ENCODE assay signal across 16 cellular contexts in genomic region chr15:93452537-93453211, GRCh38.
"Had no signal": no experiment of that assay in that cellular context is flagged by ENCODE, and none has a peak within 500 bp of the region (broad histone marks: within the 10 kb centered on the region; RNA-seq: fewer than 3 reads in every experiment).

No MANE protein-coding gene starts in this region.

- H3K79me2 ChIP-seq: parathyroid adenoma had no signal

- H3K4me3 ChIP-seq: heart right ventricle had no signal

- H3K9ac ChIP-seq: parathyroid adenoma had no signal

- H3K36me3 ChIP-seq: heart right ventricle had no signal

- H3K27me3 ChIP-seq: heart right ventricle had no signal

- H3K27ac ChIP-seq: parathyroid adenoma, VCaP had no signal

- H2AFZ ChIP-seq: parathyroid adenoma had no signal

- ATAC-seq: activated naive CD4-positive, alpha-beta T cell treated with anti-CD3 and anti-CD28 coated beads, Interleukin-2, amount 50 U/mL, for 72 hours; naive thymus-derived CD8-positive, alpha-beta T cell; stimulated activated naive B cell treated with anti-CD40 and anti-IgM and Interleukin-4, amounts not matched to agents 10 μg/mL and 1 μg/mL and 100 μg/mL, for 72 hours had no signal

- H3K4me1 ChIP-seq: parathyroid adenoma had no signal

- DNase-seq: activated CD4-positive, alpha-beta T cell treated with anti-CD3 and anti-CD28 coated beads for 1 hour; activated CD4-positive, alpha-beta T cell treated with anti-CD3 and anti-CD28 coated beads, Interleukin-2, amount 50 U/mL, for 4 hours; activated gamma-delta T cell treated with Interleukin-2 at 50 U/mL for 16 hours; activated T-cell treated with anti-CD3 and anti-CD28 coated beads for 4 hours; amniotic stem cell; dermis blood vessel endothelial cell; effector memory CD4-positive, alpha-beta T cell; heart right ventricle; kidney glomerular epithelial cell; naive thymus-derived CD8-positive, alpha-beta T cell; stimulated activated naive B cell treated with anti-CD40 and anti-IgM and Interleukin-4, amounts not matched to agents 10 μg/mL and 1 μg/mL and 100 μg/mL, for 72 hours; substantia nigra; T1000 had no signal
